31 cellular contexts compared by ENCODE assay signal in genomic region chr11:83852012-83852411, GRCh38.
"Had no signal": no experiment of that assay in that cellular context is flagged by ENCODE, and none has a peak within 500 bp of the region (broad histone marks: within the 10 kb centered on the region; RNA-seq: fewer than 3 reads in every experiment).

No MANE protein-coding gene starts in this region.

- H3K4me1 ChIP-seq: breast epithelium had no signal

- ATAC-seq: activated CD8-positive, alpha-beta T cell treated with anti-CD3 and anti-CD28 coated beads for 36 hours; activated naive CD4-positive, alpha-beta T cell treated with anti-CD3 and anti-CD28 coated beads, Interleukin-2, amount 50 U/mL, for 72 hours; activated T-cell treated with anti-CD3 and anti-CD28 coated beads, Interleukin-2, amount 50 U/mL, for 4 hours; activated T-cell treated with anti-CD3 and anti-CD28 coated beads, Interleukin-2, amount 50 U/mL, for 72 hours; activated T-helper 17 cell treated with anti-CD3 and anti-CD28 coated beads, Interleukin-2, amount 50 U/mL, for 72 hours; T-cell; T-helper 17 cell had no signal

- H3K9me3 ChIP-seq: adrenal gland, body of pancreas had no signal

- H3K4me3 ChIP-seq: adrenal gland, body of pancreas, breast epithelium had no signal

- H3K36me3 ChIP-seq: adrenal gland, brain microvascular endothelial cell, breast epithelium had no signal

- DNase-seq: activated B cell treated with CpG ODN at 0.5 μM for 24 hours; activated CD4-positive, alpha-beta memory T cell treated with anti-CD3 and anti-CD28 coated beads for 36 hours; activated CD4-positive, alpha-beta T cell treated with anti-CD3 and anti-CD28 coated beads for 4 hours; activated CD4-positive, alpha-beta T cell treated with anti-CD3 and anti-CD28 coated beads, Interleukin-2, amount 10 ng/mL, durations not matched to agents 24 days and 14 days; activated CD4-positive, alpha-beta T cell treated with anti-CD3 and anti-CD28 coated beads, Interleukin-2, amount 50 U/mL, for 1 hour; activated CD4-positive, alpha-beta T cell treated with anti-CD3 and anti-CD28 coated beads, Interleukin-2, amount 50 U/mL, for 4 hours; activated CD4-positive, CD25-positive, alpha-beta regulatory T cell treated with anti-CD3 and anti-CD28 coated beads, Interleukin-2, amount 50 U/mL, for 72 hours; activated CD8-positive, alpha-beta memory T cell treated with anti-CD3 and anti-CD28 coated beads, Interleukin-2, amount 50 U/mL, for 4 hours; activated CD8-positive, alpha-beta T cell treated with anti-CD3 and anti-CD28 coated beads for 36 hours; activated effector memory CD4-positive, alpha-beta T cell treated with anti-CD3 and anti-CD28 coated beads, Interleukin-2, amount 50 U/mL, for 16 hours; activated gamma-delta T cell treated with Interleukin-2 at 50 U/mL for 16 hours; activated naive CD4-positive, alpha-beta T cell; activated naive CD4-positive, alpha-beta T cell treated with anti-CD3 and anti-CD28 coated beads for 36 hours; activated naive CD4-positive, alpha-beta T cell treated with anti-CD3 and anti-CD28 coated beads, Interleukin-2, amount 50 U/mL, for 16 hours; activated naive CD8-positive, alpha-beta T cell treated with anti-CD3 and anti-CD28 coated beads for 36 hours; activated T-cell treated with anti-CD3 and anti-CD28 coated beads for 4 hours; activated T-cell treated with anti-CD3 and anti-CD28 coated beads, Interleukin-2, amount 50 U/mL, for 1 hour; activated T-cell treated with anti-CD3 and anti-CD28 coated beads, Interleukin-2, amount 50 U/mL, for 4 hours; activated T-cell treated with anti-CD3 and anti-CD28 coated beads, Interleukin-2, amount 50 U/mL, for 72 hours; adrenal gland; amniotic stem cell; aorta; brain microvascular endothelial cell; central memory CD4-positive, alpha-beta T cell; T-cell; T-helper 17 cell had no signal

- H3K27me3 ChIP-seq: adrenal gland, body of pancreas, brain microvascular endothelial cell, breast epithelium had no signal

- H3K27ac ChIP-seq: adrenal gland, brain microvascular endothelial cell, breast epithelium, VCaP had no signal
